ENCODE assay signal across 22 cellular contexts in the genomic region with DNA sequence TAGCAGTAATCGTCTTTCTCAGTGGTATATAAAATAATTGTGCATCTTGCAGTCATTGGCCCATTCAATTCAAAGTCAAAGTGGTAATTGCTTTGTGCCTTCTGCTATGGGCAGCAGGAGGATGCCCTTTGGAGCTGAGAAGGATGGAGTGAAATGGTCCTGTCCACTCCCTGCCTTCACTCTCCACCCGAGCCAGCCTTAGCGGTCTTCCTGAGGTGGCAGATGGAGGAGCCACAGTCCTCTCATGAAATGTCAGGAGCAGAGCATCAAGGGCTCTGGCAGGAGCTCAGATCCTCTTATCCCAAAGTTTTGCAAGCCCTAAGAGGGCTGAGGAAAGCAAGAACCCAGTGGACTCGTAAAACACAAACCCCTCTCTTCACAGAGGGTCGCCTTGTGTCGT.
DNase-seq lines count a peak whose midpoint lies in the region; ATAC-seq and TF ChIP-seq lines count a peak whose summit lies in the region.
"Had no signal": no experiment of that assay in that cellular context is flagged by ENCODE, and none has a peak within 500 bp of the region (broad histone marks: within the 10 kb centered on the region; RNA-seq: fewer than 3 reads in every experiment).

No MANE protein-coding gene starts in this region.

- no peak overlapping the region for H3K4me3 ChIP-seq in right cardiac atrium (ENCODE audit: low read length)
- no peak overlapping the region for H3K4me3 ChIP-seq in left ventricle myocardium inferior
- H3K4me3 ChIP-seq in thoracic aorta: no peak overlapping the region
- H3K4me3 ChIP-seq: A549; BLaER1 treated with 17β-estradiol and CSF1 and Interleukin-3, amounts not matched to agents 10 nM and 100 nM; GM12878; GM23248 had no signal

- 81% methylated on average over 6 of the region's 6 CpGs for WGBS in right cardiac atrium

- no peak overlapping the region for H3K4me3 Mint-ChIP-seq in nephron
- H3K4me3 Mint-ChIP-seq: CD14-positive monocyte; CD4-positive, alpha-beta T cell; CD8-positive, alpha-beta memory T cell had no signal

- TF ChIP-seq CTCF in left ventricle myocardium inferior (IDR thresholded peaks at IDR 0.05; ENCODE audit: borderline replicate concordance) (no peak), nephron (IDR thresholded peaks at IDR 0.05; ENCODE audit: unreplicated experiment in 3 of 3) (no peak), thoracic aorta (IDR thresholded peaks at IDR 0.05) (no peak)

- intact Hi-C loops in right cardiac atrium (cut with DNase I) (no loop called here), left ventricle myocardium inferior (cut with micrococcal nuclease) (no loop called here)

- H3K4me1 ChIP-seq in right cardiac atrium (ENCODE audit: control insufficient read depth, insufficient read depth, low read length) (no peaks in the 10 kb centered on the region), left ventricle myocardium inferior (peaks cover 12% of the 10 kb centered on the region), thoracic aorta (ENCODE audit: control insufficient read depth in 1 of 2, low read depth in 2 of 2) (peaks cover 13 to 66% of the 10 kb centered on the region in 2 donors)
- H3K4me1 ChIP-seq: A549, BE2C had no signal

- H3K9me3 Mint-ChIP-seq in nephron: no peaks in the 10 kb centered on the region
- H3K9me3 Mint-ChIP-seq: CD4-positive, alpha-beta T cell had no signal

- ATAC-seq in right cardiac atrium (peak; percentile 31 to 45), thoracic aorta (ENCODE audit: insufficient number of reproducible peaks, low FRiP score, low read depth) (no peak)
- ATAC-seq: A549, GM12878, HCT116 had no signal

- DNase-seq in right cardiac atrium: no peak
- no peak for DNase-seq in left ventricle myocardium inferior
- DNase-seq in thoracic aorta (ENCODE audit: low spot score): no peak
- no peak for DNase-seq in activated CD4-positive, alpha-beta T cell treated with anti-CD3 and anti-CD28 coated beads for 4 hours
- DNase-seq in activated naive CD4-positive, alpha-beta T cell (lab: John Stamatoyannopoulos, UW): no peak
- DNase-seq: 8988T; ACHN; AML-193; BE2C; CD4-positive, alpha-beta T cell; CD8-positive, alpha-beta memory T cell; DMS153; DND-41; GDM1; GM23248; H7 had no signal

- H3K27ac ChIP-seq in right cardiac atrium (ENCODE audit: low read length): no peak overlapping the region
- no peak overlapping the region for H3K27ac ChIP-seq in left ventricle myocardium inferior (replicated peaks)
- H3K27ac ChIP-seq in thoracic aorta: peak overlapping the region; percentile 1 to 60
- H3K27ac ChIP-seq: A549; BLaER1 treated with 17β-estradiol and CSF1 and Interleukin-3, amounts not matched to agents 10 nM and 100 nM; GM23248 had no signal

- H3K4me1 Mint-ChIP-seq in nephron: peaks cover 17% of the 10 kb centered on the region
- H3K4me1 Mint-ChIP-seq: CD14-positive monocyte; CD8-positive, alpha-beta memory T cell had no signal

- no peaks in the 10 kb centered on the region for H3K27me3 Mint-ChIP-seq in nephron (ENCODE audit: low read depth)
- H3K27me3 Mint-ChIP-seq: CD4-positive, alpha-beta T cell had no signal

- no peaks in the 10 kb centered on the region for H3K27me3 ChIP-seq in right cardiac atrium (ENCODE audit: control insufficient read depth, insufficient read depth)
- H3K27me3 ChIP-seq in left ventricle myocardium inferior (ENCODE audit: low read depth): no peaks in the 10 kb centered on the region
- no peaks in the 10 kb centered on the region for H3K27me3 ChIP-seq in thoracic aorta (replicated peaks; ENCODE audit: insufficient read depth)
- H3K27me3 ChIP-seq: BE2C; BLaER1 treated with 17β-estradiol and CSF1 and Interleukin-3, amounts not matched to agents 10 nM and 100 nM had no signal

- H3K27ac Mint-ChIP-seq in nephron: peak overlapping the region in 2 of 3 experiments; percentile 74 to 83
- H3K27ac Mint-ChIP-seq: CD14-positive monocyte; CD4-positive, alpha-beta T cell; CD8-positive, alpha-beta memory T cell had no signal

- H3K9me3 ChIP-seq in right cardiac atrium (ENCODE audit: control insufficient read depth, low read length) (no peaks in the 10 kb centered on the region), left ventricle myocardium inferior (replicated peaks) (no peaks in the 10 kb centered on the region), thoracic aorta (no peaks in the 10 kb centered on the region)
- H3K9me3 ChIP-seq: A549; BE2C; BLaER1 treated with 17β-estradiol and CSF1 and Interleukin-3, amounts not matched to agents 10 nM and 100 nM had no signal

- H3K36me3 ChIP-seq in left ventricle myocardium inferior: no peaks in the 10 kb centered on the region
- no peaks in the 10 kb centered on the region for H3K36me3 ChIP-seq in thoracic aorta
- H3K36me3 ChIP-seq: BE2C; BLaER1 treated with 17β-estradiol and CSF1 and Interleukin-3, amounts not matched to agents 10 nM and 100 nM had no signal

- no peaks in the 10 kb centered on the region for H3K36me3 Mint-ChIP-seq in nephron (ENCODE audit: low read depth)
- H3K36me3 Mint-ChIP-seq: CD14-positive monocyte; CD8-positive, alpha-beta memory T cell had no signal

Comparison
In these comparisons a context has a peak if more than half of its experiments do, and no peak if none do; other contexts are left out.
1. H3K27ac ChIP-seq: peak in thoracic aorta (2 of 2); none in right cardiac atrium (single experiment) and left ventricle myocardium inferior (single experiment).